Comparison of ENCODE assay signal across 1 cellular context in genomic region chr1:26336477-26337205, GRCh38.
TF ChIP-seq lines count a peak whose summit lies in the region.

No MANE protein-coding gene starts in this region.

TF ChIP-seq in GM23338, 12 proteins besides CTCF, POLR2A, EP300 and RAD21 (continued from another document):
- TF ChIP-seq ZNF462 (CRISPR knock-in tag; IDR thresholded peaks at IDR 0.05) (no peak), EZH2phosphoT487 (IDR thresholded peaks at IDR 0.05; ENCODE audit: unreplicated experiment) (no peak), ETS1 (IDR thresholded peaks at IDR 0.05) (peak; percentile 10; the same call in 1 of the 2 replicates), ZNF331 (CRISPR knock-in tag; IDR thresholded peaks at IDR 0.05; ENCODE audit: low read depth) (no peak), ZNF114 (CRISPR knock-in tag; IDR thresholded peaks at IDR 0.05) (no peak)
